ENCODE assay signal across 13 cellular contexts in the genomic region with DNA sequence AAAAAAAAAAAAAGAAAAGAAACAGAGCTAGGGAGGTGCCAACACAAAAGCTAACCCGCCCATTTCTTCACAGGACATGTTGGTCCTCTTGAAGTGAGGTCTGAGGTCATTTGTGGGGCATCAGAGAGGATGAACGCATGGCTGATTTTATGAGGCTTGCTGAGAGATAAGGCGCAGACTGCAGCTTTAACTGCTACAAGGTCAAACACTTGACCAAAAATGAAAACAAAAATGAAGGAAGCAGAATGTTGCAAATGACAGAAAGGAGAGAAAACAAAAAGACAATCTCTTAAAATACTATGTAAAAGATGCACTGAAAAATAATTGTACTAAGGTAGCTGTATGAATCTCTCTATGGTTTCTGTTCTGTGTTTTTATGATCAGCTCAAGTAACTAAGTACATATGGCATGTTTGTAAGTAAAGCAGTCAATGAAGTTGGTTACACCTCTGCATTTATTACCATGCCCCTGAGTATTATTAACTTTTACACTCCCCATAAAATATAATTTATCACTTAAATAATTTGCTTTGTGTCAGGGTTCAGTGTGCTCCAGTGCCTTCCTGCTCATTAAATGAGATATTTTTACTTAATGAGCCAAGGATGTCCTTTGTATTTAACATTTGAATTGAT.
A peak's percentile ranks its signal among the peaks of the same experiment; 100 is the strongest.
DNase-seq lines count a peak whose midpoint lies in the region; ATAC-seq and TF ChIP-seq lines count a peak whose summit lies in the region.
"Had no signal": no experiment of that assay in that cellular context is flagged by ENCODE, and none has a peak within 500 bp of the region (broad histone marks: within the 10 kb centered on the region; RNA-seq: fewer than 3 reads in every experiment).

No MANE protein-coding gene starts in this region.

- H3K36me3 ChIP-seq in Panc1 (ENCODE audit: control insufficient read depth, insufficient read depth, low read length) (no peaks in the 10 kb centered on the region), right atrium auricular region (no peaks in the 10 kb centered on the region), endodermal cell (ENCODE audit: control insufficient read depth, insufficient read depth, low read length) (no peaks in the 10 kb centered on the region)
- H3K36me3 ChIP-seq: tibial artery had no signal

- POLR2A ChIA-PET in Panc1 (lab: Charles Lee), result interaction anchor here (0.7 kb wide), 1 partner anchor 213 kb away, joined by 6 read pairs; no protein-coding TSS in a partner anchor

- H3K9me3 Mint-ChIP-seq in endodermal cell, result no peaks in the 10 kb centered on the region
- H3K9me3 Mint-ChIP-seq: activated CD4-positive, alpha-beta T cell treated with anti-CD3 and anti-CD28 coated beads, Interleukin-2, amount 10 ng/mL, durations not matched to agents 7 days and 5 days; activated T-cell treated with anti-CD3 and anti-CD28 coated beads, Interleukin-2, amount 50 U/mL, for 4 hours; T-helper 1 cell treated with Interleukin-12 subunit alpha and Interleukin-12 subunit beta and Interleukin-4 antibody, amounts not matched to agents 30 μg/mL and 1 μg/mL, for 36 hours had no signal

- DNase-seq in Caki2 (ENCODE audit: low read depth) (peak; percentile 93), HuH-7.5 (ENCODE audit: low spot score) (peak; percentile 23), Panc1 (ENCODE audit: low read depth, low spot score) (no peak), kidney tubule cell (ENCODE audit: low spot score) (peak; percentile 59), right atrium auricular region (ENCODE audit: low spot score) (no peak), endodermal cell (no peak)
- DNase-seq in activated effector memory CD4-positive, alpha-beta T cell treated with Interleukin-2 at 50 U/mL for 16 hours, result no peak
- DNase-seq: activated CD4-positive, alpha-beta T cell treated with anti-CD3 and anti-CD28 coated beads, Interleukin-2, amount 10 ng/mL, durations not matched to agents 7 days and 5 days; activated T-cell treated with anti-CD3 and anti-CD28 coated beads, Interleukin-2, amount 50 U/mL, for 4 hours; RPMI8226; tibial artery had no signal

- H3K27ac Mint-ChIP-seq in endodermal cell, result no peak overlapping the region
- H3K27ac Mint-ChIP-seq: activated CD4-positive, alpha-beta T cell treated with anti-CD3 and anti-CD28 coated beads, Interleukin-2, amount 10 ng/mL, durations not matched to agents 7 days and 5 days; T-helper 1 cell treated with Interleukin-12 subunit alpha and Interleukin-12 subunit beta and Interleukin-4 antibody, amounts not matched to agents 30 μg/mL and 1 μg/mL, for 36 hours had no signal

- in situ Hi-C loops in Caki2 (cut with HindIII; ENCODE audit: low pct_unique_long_range_greater_than_20kb, low sequenced_read_pairs), result no loop called here
- in situ Hi-C loops in Panc1 (cut with HindIII; ENCODE audit: low pct_unique_long_range_greater_than_20kb, low sequenced_read_pairs), result no loop called here

- H3K4me1 Mint-ChIP-seq in endodermal cell, result peaks cover 5% of the 10 kb centered on the region
- H3K4me1 Mint-ChIP-seq: activated CD4-positive, alpha-beta T cell treated with anti-CD3 and anti-CD28 coated beads, Interleukin-2, amount 10 ng/mL, durations not matched to agents 7 days and 5 days had no signal

- CTCF ChIA-PET in Panc1 (lab: Charles Lee), result no interaction called here

- H3K4me3 ChIP-seq in Panc1 (ENCODE audit: low read depth in 2 of 2, low read length in 2 of 2) (no peak overlapping the region), right atrium auricular region (no peak overlapping the region), endodermal cell (ENCODE audit: low read length) (no peak overlapping the region)
- H3K4me3 ChIP-seq: tibial artery had no signal

- H3K9me3 ChIP-seq in Panc1 (ENCODE audit: control insufficient read depth, insufficient read depth, low read depth, low read length), result no peaks in the 10 kb centered on the region
- H3K9me3 ChIP-seq in right atrium auricular region, result no peaks in the 10 kb centered on the region
- no peaks in the 10 kb centered on the region for H3K9me3 ChIP-seq in endodermal cell (ENCODE audit: control insufficient read depth, low read length)
- H3K9me3 ChIP-seq: tibial artery had no signal

- no peak overlapping the region for H3K27ac ChIP-seq in Panc1 (ENCODE audit: low read length)
- H3K27ac ChIP-seq in right atrium auricular region, result no peak overlapping the region
- H3K27ac ChIP-seq in endodermal cell (ENCODE audit: low read depth, low read length), result no peak overlapping the region
- H3K27ac ChIP-seq: tibial artery had no signal

- no peaks in the 10 kb centered on the region for H3K27me3 ChIP-seq in Panc1 (ENCODE audit: control insufficient read depth, insufficient read depth, low read length)
- no peaks in the 10 kb centered on the region for H3K27me3 ChIP-seq in right atrium auricular region
- no peaks in the 10 kb centered on the region for H3K27me3 ChIP-seq in endodermal cell (ENCODE audit: control insufficient read depth, insufficient read depth, low read length, poor library complexity, severe bottlenecking)
- H3K27me3 ChIP-seq: tibial artery had no signal

- BruUV-seq in Panc1 (replicated peaks; lab: Mats Ljungman, UMichigan), result no TSS peak

- no peaks in the 10 kb centered on the region; the same call in 1 of the 2 replicates for H3K4me1 ChIP-seq in Panc1 (ENCODE audit: control insufficient read depth, insufficient read depth, low read length)
- no peaks in the 10 kb centered on the region for H3K4me1 ChIP-seq in right atrium auricular region
- no peaks in the 10 kb centered on the region for H3K4me1 ChIP-seq in endodermal cell (ENCODE audit: control insufficient read depth, insufficient read depth, low read length)
- H3K4me1 ChIP-seq: tibial artery had no signal

- H3K27me3 Mint-ChIP-seq in endodermal cell (ENCODE audit: insufficient read depth), result no peaks in the 10 kb centered on the region

- H3K4me3 Mint-ChIP-seq in endodermal cell, result no peak overlapping the region
- H3K4me3 Mint-ChIP-seq: activated CD4-positive, alpha-beta T cell treated with anti-CD3 and anti-CD28 coated beads, Interleukin-2, amount 10 ng/mL, durations not matched to agents 7 days and 5 days; activated T-cell treated with anti-CD3 and anti-CD28 coated beads, Interleukin-2, amount 50 U/mL, for 4 hours; T-helper 1 cell treated with Interleukin-12 subunit alpha and Interleukin-12 subunit beta and Interleukin-4 antibody, amounts not matched to agents 30 μg/mL and 1 μg/mL, for 36 hours had no signal

- TF ChIP-seq CTCF in Panc1 (IDR thresholded peaks at IDR 0.05) (no peak), right atrium auricular region (IDR thresholded peaks at IDR 0.05) (no peak), endodermal cell (conservative IDR thresholded peaks at IDR 0.05) (no peak)

- ATAC-seq in Panc1 (peak; percentile 77; the same call in 1 of the 2 replicates), HG02973 (IDR thresholded peaks at IDR 0.05; ENCODE audit: unreplicated experiment) (no peak)
- ATAC-seq: activated T-cell treated with anti-CD3 and anti-CD28 coated beads, Interleukin-2, amount 50 U/mL, for 4 hours had no signal

- no peaks in the 10 kb centered on the region for H3K36me3 Mint-ChIP-seq in endodermal cell (ENCODE audit: low read depth)

- intact Hi-C loops in Panc1 (cut with micrococcal nuclease; ENCODE audit: unreplicated experiment), result no loop called here

- H3K9ac ChIP-seq in endodermal cell (ENCODE audit: extremely low read depth, low read length, poor library complexity, severe bottlenecking), result no peak overlapping the region

- 91 to 100% methylated on average over 2 to 3 of the region's 3 CpGs for whole genome bisulfite sequencing in endodermal cell (ENCODE audit: insufficient coverage in 1 of 2, insufficient read length in 1 of 2), 2 experiments

Comparison
In these comparisons a context has a peak if more than half of its experiments do, and no peak if none do; other contexts are left out.
1. DNase-seq: peak in Caki2 (single experiment), HuH-7.5 (single experiment) and kidney tubule cell (single experiment); none in Panc1 (single experiment), right atrium auricular region (single experiment), activated effector memory CD4-positive, alpha-beta T cell treated with Interleukin-2 at 50 U/mL for 16 hours (single experiment) and endodermal cell (single experiment).